In the genomic region with DNA sequence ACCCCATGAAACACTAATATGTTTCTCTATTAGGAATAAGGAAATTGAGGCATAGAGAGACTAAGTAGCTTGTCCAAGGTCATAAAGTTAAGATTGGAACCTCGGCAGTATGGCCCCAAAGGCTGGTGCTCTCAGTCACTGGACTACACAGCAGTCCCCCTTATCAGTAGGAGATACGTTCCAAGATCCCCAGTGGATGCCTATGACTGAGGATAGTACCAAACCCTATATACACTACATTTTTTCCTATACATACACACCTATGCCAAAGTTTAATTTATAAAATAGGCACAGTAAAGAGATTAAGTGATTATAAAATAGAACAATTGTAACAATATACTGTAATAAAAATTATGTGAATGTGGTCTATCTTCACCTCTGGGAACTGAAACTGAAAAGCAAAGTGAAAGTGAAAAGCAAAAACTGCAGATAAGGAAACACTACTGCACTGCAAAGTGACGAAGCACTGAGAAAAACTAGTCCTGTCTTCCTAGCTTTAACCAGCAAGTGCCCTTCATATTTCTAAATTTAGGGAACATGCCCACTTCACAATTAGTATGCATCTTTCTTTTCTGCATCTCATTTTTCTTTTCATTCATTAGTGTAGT, we compare ENCODE assay signal across 9 cellular contexts.
DNase-seq lines count a peak whose midpoint lies in the region; ATAC-seq and TF ChIP-seq lines count a peak whose summit lies in the region.
"Had no signal": no experiment of that assay in that cellular context is flagged by ENCODE, and none has a peak within 500 bp of the region (broad histone marks: within the 10 kb centered on the region; RNA-seq: fewer than 3 reads in every experiment).

No MANE protein-coding gene starts in this region.

- 55 to 57% methylated on average over 3 of the region's 3 CpGs for WGBS in lower leg skin, 2 donors

- no peak for DNase-seq in ascending aorta (ENCODE audit: low spot score in 2 of 2)
- DNase-seq in natural killer cell treated with Interleukin-12 subunit alpha and Interleukin-12 subunit beta and Interleukin-15 and Interleukin-18, amount 100 ng/mL, for 72 hours (ENCODE audit: low spot score), result no peak
- no peak for DNase-seq in globus pallidus (ENCODE audit: low spot score)
- no peak for DNase-seq in H7
- no peak for DNase-seq in lower leg skin (ENCODE audit: low spot score in 2 of 2)
- DNase-seq: activated CD4-positive, alpha-beta T cell treated with anti-CD3 and anti-CD28 coated beads, Interleukin-2, amount 50 U/mL, for 1 hour had no signal

- no peaks in the 10 kb centered on the region for H3K9me3 Mint-ChIP-seq in natural killer cell treated with Interleukin-12 subunit alpha and Interleukin-12 subunit beta and Interleukin-15 and Interleukin-18, amount 100 ng/mL, for 72 hours

- no peaks in the 10 kb centered on the region for H3K27me3 ChIP-seq in ascending aorta
- no peaks in the 10 kb centered on the region for H3K27me3 ChIP-seq in H7 (ENCODE audit: control insufficient read depth, insufficient read depth, low read length)

- no peak overlapping the region for H3K27ac ChIP-seq in ascending aorta

- no peaks in the 10 kb centered on the region for H3K9me3 ChIP-seq in ascending aorta

- ATAC-seq in GM18861 (IDR thresholded peaks at IDR 0.05; ENCODE audit: unreplicated experiment) (peak; percentile 19), HG03064 (IDR thresholded peaks at IDR 0.05; ENCODE audit: low read depth, unreplicated experiment) (peak; percentile 31)
- ATAC-seq in natural killer cell treated with Interleukin-12 subunit alpha and Interleukin-12 subunit beta and Interleukin-15 and Interleukin-18, amount 100 ng/mL, for 72 hours, result no peak
- no peak for ATAC-seq in activated CD4-positive, CD25-positive, alpha-beta regulatory T cell treated with anti-CD3 and anti-CD28 coated beads, Interleukin-2, amount 50 U/mL, for 24 hours

- H3K27ac Mint-ChIP-seq in natural killer cell treated with Interleukin-12 subunit alpha and Interleukin-12 subunit beta and Interleukin-15 and Interleukin-18, amount 100 ng/mL, for 72 hours, result peak overlapping the region; percentile 21 to 61

- no peaks in the 10 kb centered on the region for H3K36me3 ChIP-seq in ascending aorta
- H3K36me3 ChIP-seq in H7 (replicated peaks; ENCODE audit: control insufficient read depth, insufficient read depth, low read length), result no peaks in the 10 kb centered on the region

- H3K4me3 ChIP-seq in ascending aorta (peak overlapping the region; percentile 25 to 40), H7 (ENCODE audit: insufficient read depth, low read depth, low read length) (no peak overlapping the region), lower leg skin (ENCODE audit: low read depth, poor library complexity, severe bottlenecking) (no peak overlapping the region)

- TF ChIP-seq CTCF in ascending aorta (IDR thresholded peaks at IDR 0.05) (no peak), lower leg skin (IDR thresholded peaks at IDR 0.05) (no peak)

- intact Hi-C loops in ascending aorta (cut with DNase I) (no loop called here), lower leg skin (cut with DNase I; ENCODE audit: low total_unique reads) (no loop called here)

- peak overlapping the region; percentile 67 for H3K4me3 Mint-ChIP-seq in natural killer cell treated with Interleukin-12 subunit alpha and Interleukin-12 subunit beta and Interleukin-15 and Interleukin-18, amount 100 ng/mL, for 72 hours

- peaks cover 0 to 2% of the 10 kb centered on the region in 2 donors for H3K4me1 ChIP-seq in ascending aorta

- no peaks in the 10 kb centered on the region for H3K36me3 Mint-ChIP-seq in natural killer cell treated with Interleukin-12 subunit alpha and Interleukin-12 subunit beta and Interleukin-15 and Interleukin-18, amount 100 ng/mL, for 72 hours

- peaks cover 43 to 52% of the 10 kb centered on the region in 2 donors for H3K4me1 Mint-ChIP-seq in natural killer cell treated with Interleukin-12 subunit alpha and Interleukin-12 subunit beta and Interleukin-15 and Interleukin-18, amount 100 ng/mL, for 72 hours (ENCODE audit: low read depth in 2 of 2)

- no peak for TF ChIP-seq POLR2A in lower leg skin (IDR thresholded peaks at IDR 0.05)

- no peaks in the 10 kb centered on the region for H3K27me3 Mint-ChIP-seq in natural killer cell treated with Interleukin-12 subunit alpha and Interleukin-12 subunit beta and Interleukin-15 and Interleukin-18, amount 100 ng/mL, for 72 hours

Comparison
In these comparisons a context has a peak if more than half of its experiments do, and no peak if none do; other contexts are left out.
1. ATAC-seq: peak in GM18861 (single experiment) and HG03064 (single experiment); none in natural killer cell treated with Interleukin-12 subunit alpha and Interleukin-12 subunit beta and Interleukin-15 and Interleukin-18, amount 100 ng/mL, for 72 hours (0 of 2) and activated CD4-positive, CD25-positive, alpha-beta regulatory T cell treated with anti-CD3 and anti-CD28 coated beads, Interleukin-2, amount 50 U/mL, for 24 hours (0 of 2).
2. H3K4me3 ChIP-seq: peak in ascending aorta (2 of 2); none in H7 (single experiment) and lower leg skin (single experiment).